1 cellular context compared by ENCODE assay signal in the genomic region with DNA sequence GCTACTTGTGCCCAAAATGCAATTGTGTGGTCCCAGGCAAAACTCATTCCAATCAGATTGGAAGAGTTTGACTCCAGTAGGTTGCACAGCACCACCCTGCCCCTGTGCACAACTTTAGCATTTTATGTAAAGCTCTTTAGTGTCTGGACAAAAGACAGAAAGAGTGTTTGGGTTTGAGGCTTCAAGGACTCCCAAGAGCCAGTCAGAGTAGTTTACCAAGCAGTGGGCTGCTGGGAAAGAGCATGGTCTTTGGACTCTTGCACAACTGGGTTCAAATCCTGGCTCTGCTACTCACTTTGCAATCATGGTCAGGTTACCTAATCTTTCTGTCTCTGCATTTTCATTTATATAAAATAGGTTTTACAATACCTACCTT.
A peak's percentile ranks its signal among the peaks of the same experiment; 100 is the strongest.
TF ChIP-seq lines count a peak whose summit lies in the region.

No MANE protein-coding gene starts in this region.

TF ChIP-seq in HepG2, 621 proteins besides CTCF, POLR2A, EP300 and RAD21 (continued from another document and continues in another):
- TF ChIP-seq ZNF878 (CRISPR knock-in tag; IDR thresholded peaks at IDR 0.05), result 0 out of 2 replicates have a peak, but pooled peaks have one; percentile 3
- TF ChIP-seq ZNF605 (CRISPR knock-in tag; IDR thresholded peaks at IDR 0.05), result no peak
- 0 out of 2 replicates have a peak, but pooled peaks have one; percentile 7 for TF ChIP-seq ETV5 (CRISPR knock-in tag; IDR thresholded peaks at IDR 0.05; ENCODE audit: borderline replicate concordance)
- TF ChIP-seq CREBL2 (CRISPR knock-in tag; IDR thresholded peaks at IDR 0.05; ENCODE audit: borderline replicate concordance), result no peak
- TF ChIP-seq ARID5B (CRISPR knock-in tag; IDR thresholded peaks at IDR 0.05), result peak; percentile 96
- TF ChIP-seq ZBTB8A (CRISPR knock-in tag; IDR thresholded peaks at IDR 0.05; ENCODE audit: borderline replicate concordance, low read depth), result no peak
- no peak; the same call in 1 of the 2 replicates for TF ChIP-seq ZNF782 (CRISPR knock-in tag; IDR thresholded peaks at IDR 0.05; ENCODE audit: borderline replicate concordance)
- TF ChIP-seq KLF11 (CRISPR knock-in tag; IDR thresholded peaks at IDR 0.05), result 0 out of 2 replicates have a peak, but pooled peaks have one; percentile 34
- TF ChIP-seq SP5 (CRISPR knock-in tag; IDR thresholded peaks at IDR 0.05; ENCODE audit: borderline replicate concordance, low read depth), result 0 out of 2 replicates have a peak, but pooled peaks have one; percentile 13
- TF ChIP-seq PRPF4 (IDR thresholded peaks at IDR 0.05; ENCODE audit: low read depth, low read length, poor library complexity, severe bottlenecking), result no peak
- TF ChIP-seq ZNF468 (CRISPR knock-in tag; IDR thresholded peaks at IDR 0.05), result no peak
- peak; percentile 84 for TF ChIP-seq BCL6 (CRISPR knock-in tag; IDR thresholded peaks at IDR 0.05)
- no peak for TF ChIP-seq ZNF232 (CRISPR knock-in tag; IDR thresholded peaks at IDR 0.05; ENCODE audit: borderline replicate concordance)
- TF ChIP-seq, protein P1, sequence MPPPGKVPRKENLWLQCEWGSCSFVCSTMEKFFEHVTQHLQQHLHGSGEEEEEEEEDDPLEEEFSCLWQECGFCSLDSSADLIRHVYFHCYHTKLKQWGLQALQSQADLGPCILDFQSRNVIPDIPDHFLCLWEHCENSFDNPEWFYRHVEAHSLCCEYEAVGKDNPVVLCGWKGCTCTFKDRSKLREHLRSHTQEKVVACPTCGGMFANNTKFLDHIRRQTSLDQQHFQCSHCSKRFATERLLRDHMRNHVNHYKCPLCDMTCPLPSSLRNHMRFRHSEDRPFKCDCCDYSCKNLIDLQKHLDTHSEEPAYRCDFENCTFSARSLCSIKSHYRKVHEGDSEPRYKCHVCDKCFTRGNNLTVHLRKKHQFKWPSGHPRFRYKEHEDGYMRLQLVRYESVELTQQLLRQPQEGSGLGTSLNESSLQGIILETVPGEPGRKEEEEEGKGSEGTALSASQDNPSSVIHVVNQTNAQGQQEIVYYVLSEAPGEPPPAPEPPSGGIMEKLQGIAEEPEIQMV (CRISPR knock-in tag; IDR thresholded peaks at IDR 0.05; ENCODE audit: low read depth), result no peak
- TF ChIP-seq, protein P2, sequence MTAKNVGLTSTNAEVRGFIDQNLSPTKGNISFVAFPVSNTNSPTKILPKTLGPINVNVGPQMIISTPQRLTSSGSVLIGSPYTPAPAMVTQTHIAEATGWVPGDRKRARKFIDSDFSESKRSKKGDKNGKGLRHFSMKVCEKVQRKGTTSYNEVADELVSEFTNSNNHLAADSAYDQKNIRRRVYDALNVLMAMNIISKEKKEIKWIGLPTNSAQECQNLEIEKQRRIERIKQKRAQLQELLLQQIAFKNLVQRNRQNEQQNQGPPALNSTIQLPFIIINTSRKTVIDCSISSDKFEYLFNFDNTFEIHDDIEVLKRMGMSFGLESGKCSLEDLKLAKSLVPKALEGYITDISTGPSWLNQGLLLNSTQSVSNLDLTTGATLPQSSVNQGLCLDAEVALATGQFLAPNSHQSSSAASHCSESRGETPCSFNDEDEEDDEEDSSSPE (CRISPR knock-in tag; IDR thresholded peaks at IDR 0.05), result 0 out of 2 replicates have a peak, but pooled peaks have one; percentile 18
- no peak for TF ChIP-seq CENPBD1 (CRISPR knock-in tag; IDR thresholded peaks at IDR 0.05; ENCODE audit: borderline replicate concordance, low read depth)
- TF ChIP-seq, protein P3, sequence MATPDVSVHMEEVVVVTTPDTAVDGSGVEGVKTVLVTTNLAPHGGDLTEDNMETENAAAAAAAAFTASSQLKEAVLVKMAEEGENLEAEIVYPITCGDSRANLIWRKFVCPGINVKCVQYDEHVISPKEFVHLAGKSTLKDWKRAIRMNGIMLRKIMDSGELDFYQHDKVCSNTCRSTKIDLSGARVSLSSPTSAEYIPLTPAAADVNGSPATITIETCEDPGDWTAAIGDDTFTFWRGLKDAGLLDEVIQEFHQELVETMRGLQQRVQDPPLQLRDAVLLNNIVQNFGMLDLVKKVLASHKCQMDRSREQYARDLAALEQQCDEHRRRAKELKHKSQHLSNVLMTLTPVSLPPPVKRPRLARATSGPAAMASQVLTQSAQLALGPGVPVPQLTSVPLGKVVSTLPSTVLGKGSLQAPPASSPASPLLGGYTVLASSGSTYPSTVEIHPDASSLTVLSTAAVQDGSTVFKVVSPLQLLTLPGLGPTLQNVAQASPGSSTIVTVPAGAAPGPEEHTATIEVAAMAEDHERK (CRISPR knock-in tag; IDR thresholded peaks at IDR 0.05; ENCODE audit: low read depth), result no peak
- TF ChIP-seq MLX (CRISPR knock-in tag; IDR thresholded peaks at IDR 0.05), result 0 out of 2 replicates have a peak, but pooled peaks have one; percentile 49
- TF ChIP-seq PRDM10 (CRISPR knock-in tag; IDR thresholded peaks at IDR 0.05; ENCODE audit: low read depth), result 0 out of 2 replicates have a peak, but pooled peaks have one; percentile 52
- TF ChIP-seq RCOR2 (CRISPR knock-in tag; IDR thresholded peaks at IDR 0.05), result 0 out of 2 replicates have a peak, but pooled peaks have one; percentile 78
- TF ChIP-seq MED1 (CRISPR knock-in tag; IDR thresholded peaks at IDR 0.05), result peak; percentile 89
- TF ChIP-seq SIX1 (CRISPR knock-in tag; IDR thresholded peaks at IDR 0.05; ENCODE audit: borderline replicate concordance), result no peak
- no peak for TF ChIP-seq ZNF30 (CRISPR knock-in tag; IDR thresholded peaks at IDR 0.05)
- peak; percentile 88 for TF ChIP-seq NCOA2 (CRISPR knock-in tag; IDR thresholded peaks at IDR 0.05)
- peak; percentile 95 for TF ChIP-seq CEBPG (CRISPR knock-in tag; IDR thresholded peaks at IDR 0.05)
- TF ChIP-seq, protein P4, sequence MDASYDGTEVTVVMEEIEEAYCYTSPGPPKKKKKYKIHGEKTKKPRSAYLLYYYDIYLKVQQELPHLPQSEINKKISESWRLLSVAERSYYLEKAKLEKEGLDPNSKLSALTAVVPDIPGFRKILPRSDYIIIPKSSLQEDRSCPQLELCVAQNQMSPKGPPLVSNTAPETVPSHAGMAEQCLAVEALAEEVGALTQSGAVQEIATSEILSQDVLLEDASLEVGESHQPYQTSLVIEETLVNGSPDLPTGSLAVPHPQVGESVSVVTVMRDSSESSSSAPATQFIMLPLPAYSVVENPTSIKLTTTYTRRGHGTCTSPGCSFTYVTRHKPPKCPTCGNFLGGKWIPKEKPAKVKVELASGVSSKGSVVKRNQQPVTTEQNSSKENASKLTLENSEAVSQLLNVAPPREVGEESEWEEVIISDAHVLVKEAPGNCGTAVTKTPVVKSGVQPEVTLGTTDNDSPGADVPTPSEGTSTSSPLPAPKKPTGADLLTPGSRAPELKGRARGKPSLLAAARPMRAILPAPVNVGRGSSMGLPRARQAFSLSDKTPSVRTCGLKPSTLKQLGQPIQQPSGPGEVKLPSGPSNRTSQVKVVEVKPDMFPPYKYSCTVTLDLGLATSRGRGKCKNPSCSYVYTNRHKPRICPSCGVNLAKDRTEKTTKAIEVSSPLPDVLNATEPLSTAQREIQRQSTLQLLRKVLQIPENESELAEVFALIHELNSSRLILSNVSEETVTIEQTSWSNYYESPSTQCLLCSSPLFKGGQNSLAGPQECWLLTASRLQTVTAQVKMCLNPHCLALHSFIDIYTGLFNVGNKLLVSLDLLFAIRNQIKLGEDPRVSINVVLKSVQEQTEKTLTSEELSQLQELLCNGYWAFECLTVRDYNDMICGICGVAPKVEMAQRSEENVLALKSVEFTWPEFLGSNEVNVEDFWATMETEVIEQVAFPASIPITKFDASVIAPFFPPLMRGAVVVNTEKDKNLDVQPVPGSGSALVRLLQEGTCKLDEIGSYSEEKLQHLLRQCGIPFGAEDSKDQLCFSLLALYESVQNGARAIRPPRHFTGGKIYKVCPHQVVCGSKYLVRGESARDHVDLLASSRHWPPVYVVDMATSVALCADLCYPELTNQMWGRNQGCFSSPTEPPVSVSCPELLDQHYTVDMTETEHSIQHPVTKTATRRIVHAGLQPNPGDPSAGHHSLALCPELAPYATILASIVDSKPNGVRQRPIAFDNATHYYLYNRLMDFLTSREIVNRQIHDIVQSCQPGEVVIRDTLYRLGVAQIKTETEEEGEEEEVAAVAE (CRISPR knock-in tag; IDR thresholded peaks at IDR 0.05; ENCODE audit: borderline replicate concordance), result peak; percentile 47; the same call in 1 of the 2 replicates
- TF ChIP-seq, protein P5, sequence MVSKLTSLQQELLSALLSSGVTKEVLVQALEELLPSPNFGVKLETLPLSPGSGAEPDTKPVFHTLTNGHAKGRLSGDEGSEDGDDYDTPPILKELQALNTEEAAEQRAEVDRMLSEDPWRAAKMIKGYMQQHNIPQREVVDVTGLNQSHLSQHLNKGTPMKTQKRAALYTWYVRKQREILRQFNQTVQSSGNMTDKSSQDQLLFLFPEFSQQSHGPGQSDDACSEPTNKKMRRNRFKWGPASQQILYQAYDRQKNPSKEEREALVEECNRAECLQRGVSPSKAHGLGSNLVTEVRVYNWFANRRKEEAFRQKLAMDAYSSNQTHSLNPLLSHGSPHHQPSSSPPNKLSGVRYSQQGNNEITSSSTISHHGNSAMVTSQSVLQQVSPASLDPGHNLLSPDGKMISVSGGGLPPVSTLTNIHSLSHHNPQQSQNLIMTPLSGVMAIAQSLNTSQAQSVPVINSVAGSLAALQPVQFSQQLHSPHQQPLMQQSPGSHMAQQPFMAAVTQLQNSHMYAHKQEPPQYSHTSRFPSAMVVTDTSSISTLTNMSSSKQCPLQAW (CRISPR knock-in tag; IDR thresholded peaks at IDR 0.05), result no peak
